In the genomic region with DNA sequence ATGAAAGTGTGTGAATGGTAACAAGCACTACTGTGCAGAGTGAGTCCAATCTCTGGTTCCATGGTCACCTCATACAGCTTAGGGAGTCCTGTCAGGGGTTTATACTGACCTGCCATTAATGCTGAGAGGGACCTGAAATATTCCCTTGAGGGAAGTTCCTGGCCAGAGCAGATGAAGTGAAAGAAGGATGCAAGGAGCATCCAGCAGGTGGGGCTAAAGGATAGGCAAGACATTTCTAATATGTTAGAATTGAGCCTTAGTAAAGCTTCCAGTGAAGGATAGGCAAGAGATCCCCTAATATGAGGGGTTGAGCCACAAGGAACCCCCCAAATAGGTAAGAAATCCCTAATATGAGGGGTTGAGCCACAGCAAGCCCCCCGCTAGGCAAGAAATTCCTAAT, we compare ENCODE assay signal across 1 cellular context.
TF ChIP-seq lines count a peak whose summit lies in the region.

No MANE protein-coding gene starts in this region.

TF ChIP-seq in HCT116, 20 proteins besides CTCF, POLR2A, EP300 and RAD21 (continued from another document):
- TF ChIP-seq TCF7L2 (IDR thresholded peaks at IDR 0.05; ENCODE audit: borderline replicate concordance, extremely low read depth, insufficient read depth, insufficient read length) = no peak
- no peak for TF ChIP-seq ZNF274 (IDR thresholded peaks at IDR 0.05; ENCODE audit: low read depth, low read length)
- TF ChIP-seq EZH2phosphoT487 (IDR thresholded peaks at IDR 0.05; ENCODE audit: borderline replicate concordance) = no peak
- no peak for TF ChIP-seq JUND (IDR thresholded peaks at IDR 0.05)
- no peak for TF ChIP-seq CBX3 (IDR thresholded peaks at IDR 0.05; ENCODE audit: low read depth)
- TF ChIP-seq, protein P1, sequence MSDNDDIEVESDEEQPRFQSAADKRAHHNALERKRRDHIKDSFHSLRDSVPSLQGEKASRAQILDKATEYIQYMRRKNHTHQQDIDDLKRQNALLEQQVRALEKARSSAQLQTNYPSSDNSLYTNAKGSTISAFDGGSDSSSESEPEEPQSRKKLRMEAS (IDR thresholded peaks at IDR 0.05) = no peak
- no peak for TF ChIP-seq CEBPB (IDR thresholded peaks at IDR 0.05; ENCODE audit: low read depth)
